1 cellular context compared by ENCODE assay signal in the genomic region with DNA sequence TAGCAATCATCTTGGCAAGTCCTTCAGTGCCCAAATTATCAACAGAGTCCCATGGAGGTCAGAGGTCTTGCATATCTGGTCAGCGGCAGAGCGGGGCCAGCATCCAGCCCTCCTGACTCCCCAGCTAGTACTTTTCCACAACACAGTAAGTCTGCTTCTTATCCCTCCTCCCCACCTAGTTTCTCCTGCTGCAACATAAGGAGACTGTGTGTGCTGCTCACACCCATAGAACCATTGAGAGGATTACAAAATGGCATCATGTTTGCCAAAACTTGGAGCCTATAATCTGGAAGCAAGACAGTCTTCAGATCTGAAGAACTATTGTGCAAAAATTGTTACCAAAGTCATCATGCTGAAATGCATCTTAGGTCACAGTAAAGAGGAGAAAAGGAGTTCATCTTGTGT.
TF ChIP-seq lines count a peak whose summit lies in the region.

No MANE protein-coding gene starts in this region.

TF ChIP-seq in H1, 55 proteins besides CTCF, POLR2A, EP300 and RAD21:
- TF ChIP-seq KDM4A (IDR thresholded peaks at IDR 0.05; ENCODE audit: low read depth, low read length, severe bottlenecking), result no peak
- TF ChIP-seq POU5F1 (IDR thresholded peaks at IDR 0.05; ENCODE audit: low read depth, low read length), result no peak
- no peak for TF ChIP-seq EGR1 (IDR thresholded peaks at IDR 0.05; ENCODE audit: borderline replicate concordance, low read depth, low read length)
- TF ChIP-seq CHD1 (IDR thresholded peaks at IDR 0.05; ENCODE audit: low read depth, low read length), result no peak
